Comparison of ENCODE assay signal across 26 cellular contexts in the genomic region with DNA sequence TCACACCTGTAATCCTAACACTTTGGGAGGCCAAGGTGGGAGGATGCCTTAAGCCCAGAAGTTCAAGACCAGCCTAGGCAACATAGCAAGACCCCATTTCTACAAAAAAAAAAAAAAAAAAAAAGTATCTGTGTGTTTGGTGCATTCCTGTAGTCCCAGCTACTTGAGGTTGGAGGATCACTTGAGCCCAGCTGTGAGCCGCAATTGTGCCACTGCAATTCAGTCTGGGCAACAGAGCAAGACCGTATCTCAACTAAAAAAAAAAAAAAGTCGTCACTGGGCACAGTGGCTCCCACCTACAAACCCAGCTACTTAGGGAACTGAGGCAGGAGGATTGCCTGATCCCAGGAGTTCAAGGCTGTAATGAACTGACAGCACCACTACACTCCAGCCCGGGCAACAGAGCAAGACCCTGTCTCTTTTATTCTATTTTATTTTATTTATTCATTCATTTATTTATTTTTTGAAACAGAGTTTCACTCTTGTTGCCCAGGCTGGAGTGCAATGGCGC.
"Had no signal": no experiment of that assay in that cellular context is flagged by ENCODE, and none has a peak within 500 bp of the region (broad histone marks: within the 10 kb centered on the region; RNA-seq: fewer than 3 reads in every experiment).

No MANE protein-coding gene starts in this region.

- H3K4me3 ChIP-seq: neural progenitor cell, ovary, psoas muscle, right lobe of liver, sigmoid colon, suprapubic skin, testis, tibial nerve, upper lobe of left lung, vagina had no signal

- H3K27ac ChIP-seq: neural progenitor cell, ovary, parathyroid adenoma, psoas muscle, right lobe of liver, sigmoid colon, suprapubic skin, testis, tibial nerve, upper lobe of left lung, vagina had no signal

- FAIRE-seq: small intestine had no signal

- H3K9me3 ChIP-seq: ovary, psoas muscle, right lobe of liver, sigmoid colon, suprapubic skin, testis, tibial nerve, upper lobe of left lung, vagina had no signal

- DNase-seq: naive thymus-derived CD4-positive, alpha-beta T cell; natural killer cell; occipital lobe; ovary; posterior cingulate gyrus; psoas muscle; right cardiac atrium; right lobe of liver; sigmoid colon; small intestine; stimulated activated CD4-positive, alpha-beta T cell treated with anti-CD3 and anti-CD28 coated beads, Interleukin-15, amount 100 ng/mL, for 24 hours; stimulated activated CD4-positive, alpha-beta T cell treated with anti-CD3 and anti-CD28 coated beads, Interleukin-2, amount 100 ng/mL, for 24 hours; stimulated activated CD4-positive, alpha-beta T cell treated with anti-CD3 and anti-CD28 coated beads, Interleukin-2, amount 100 ng/mL, for 48 hours; stimulated activated CD4-positive, alpha-beta T cell treated with anti-CD3 and anti-CD28 coated beads, Interleukin-4, amount 100 ng/mL, for 24 hours; stimulated activated naive CD4-positive, alpha-beta T cell; stimulated activated naive CD8-positive, alpha-beta T cell treated with anti-CD3 and anti-CD28 coated beads, Interleukin-15, amount 100 ng/mL, for 72 hours; stimulated activated naive CD8-positive, alpha-beta T cell treated with anti-CD3 and anti-CD28 coated beads, Interleukin-15, Interleukin-2, amounts not matched to agents 100 U/mL and 50 U/mL, for 24 hours; substantia nigra; testis; trophoblast cell; upper lobe of left lung had no signal

- H3K27me3 ChIP-seq: ovary, right lobe of liver, sigmoid colon, suprapubic skin, testis, tibial nerve, upper lobe of left lung, vagina had no signal

- H3K4me1 ChIP-seq: neural progenitor cell, parathyroid adenoma, right lobe of liver, sigmoid colon, testis, vagina had no signal

- H3K36me3 ChIP-seq: neural progenitor cell, ovary, right lobe of liver, sigmoid colon, suprapubic skin, tibial nerve, upper lobe of left lung, vagina had no signal
